ENCODE assay signal across 29 cellular contexts in the genomic region with DNA sequence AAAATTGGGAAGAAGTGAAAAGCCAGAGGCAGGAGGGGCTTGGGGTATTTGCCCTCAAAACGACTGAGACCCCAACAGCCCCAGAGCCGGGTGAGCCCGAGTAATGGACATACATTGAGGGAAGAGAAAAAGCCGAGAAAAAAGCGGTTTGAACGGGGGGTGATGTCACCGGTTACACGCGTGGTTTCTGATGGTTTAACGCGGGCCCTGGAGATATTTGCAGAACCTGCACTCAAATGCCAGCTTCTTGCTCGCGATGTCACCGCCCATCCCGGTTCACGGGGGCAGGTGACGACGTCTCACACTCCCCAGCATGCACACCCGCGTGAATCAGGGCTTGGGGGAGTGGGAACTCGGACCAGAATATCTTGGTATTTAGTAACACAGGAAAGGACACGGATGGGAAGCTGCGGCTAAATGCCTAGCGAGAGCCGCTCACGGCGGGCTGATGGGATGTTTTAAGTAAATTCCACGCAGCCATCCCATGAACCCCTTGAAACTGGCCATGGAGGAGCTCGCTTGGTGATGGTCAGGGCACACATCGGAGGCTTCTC.
"Had no signal": no experiment of that assay in that cellular context is flagged by ENCODE, and none has a peak within 500 bp of the region (broad histone marks: within the 10 kb centered on the region; RNA-seq: fewer than 3 reads in every experiment).

No MANE protein-coding gene starts in this region.

- H3K27me3 ChIP-seq: ovary, uterus had no signal

- H3K4me3 ChIP-seq: breast epithelium, heart left ventricle, left lung, lung, mucosa of descending colon, ovary, prostate gland, skin epidermis, thoracic aorta, uterus had no signal

- H3K9me3 ChIP-seq: breast epithelium, heart left ventricle, left lung, mucosa of descending colon, neutrophil, ovary, prostate gland, thoracic aorta, uterus had no signal

- ATAC-seq: activated naive CD4-positive, alpha-beta T cell treated with anti-CD3 and anti-CD28 coated beads, Interleukin-2, amount 50 U/mL, for 72 hours; activated T-cell treated with anti-CD3 and anti-CD28 coated beads, Interleukin-2, amount 50 U/mL, for 72 hours; heart left ventricle; left lung; mucosa of descending colon; natural killer cell treated with Interleukin-12 subunit alpha and Interleukin-12 subunit beta and Interleukin-15 and Interleukin-18, amount 100 ng/mL, for 72 hours; sciatic nerve had no signal

- H3K27ac Mint-ChIP-seq: activated naive CD4-positive, alpha-beta T cell treated with anti-CD3 and anti-CD28 coated beads, Interleukin-2, amount 50 U/mL, for 72 hours; activated T-cell treated with anti-CD3 and anti-CD28 coated beads, Interleukin-2, amount 50 U/mL, for 72 hours; natural killer cell treated with Interleukin-12 subunit alpha and Interleukin-12 subunit beta and Interleukin-15 and Interleukin-18, amount 100 ng/mL, for 72 hours; stimulated activated naive CD8-positive, alpha-beta T cell treated with anti-CD3 and anti-CD28 coated beads, Interleukin-15, Interleukin-2, amounts not matched to agents 100 ng/mL and 50 ng/mL, for 24 hours had no signal

- H3K36me3 ChIP-seq: breast epithelium, heart left ventricle, left lung, neutrophil, ovary, prostate gland, thoracic aorta, uterus had no signal

- H3K9me3 Mint-ChIP-seq: activated naive CD4-positive, alpha-beta T cell treated with anti-CD3 and anti-CD28 coated beads, Interleukin-2, amount 50 U/mL, for 72 hours; activated T-cell treated with anti-CD3 and anti-CD28 coated beads, Interleukin-2, amount 50 U/mL, for 72 hours; natural killer cell treated with Interleukin-12 subunit alpha and Interleukin-12 subunit beta and Interleukin-15 and Interleukin-18, amount 100 ng/mL, for 72 hours; stimulated activated naive CD8-positive, alpha-beta T cell treated with anti-CD3 and anti-CD28 coated beads, Interleukin-15, Interleukin-2, amounts not matched to agents 100 ng/mL and 50 ng/mL, for 24 hours had no signal

- DNase-seq: activated CD4-positive, alpha-beta T cell treated with anti-CD3 and anti-CD28 coated beads for 4 hours; activated CD4-positive, alpha-beta T cell treated with anti-CD3 and anti-CD28 coated beads, Interleukin-2, amount 50 U/mL, for 4 hours; activated CD4-positive, CD25-positive, alpha-beta regulatory T cell; activated naive CD4-positive, alpha-beta T cell; activated T-cell treated with anti-CD3 and anti-CD28 coated beads for 4 hours; activated T-cell treated with anti-CD3 and anti-CD28 coated beads, Interleukin-2, amount 50 U/mL, for 72 hours; central memory CD4-positive, alpha-beta T cell; foreskin fibroblast; kidney glomerular epithelial cell; left lung; ovary; retina; stimulated activated CD4-positive, alpha-beta T cell treated with anti-CD3 and anti-CD28 coated beads, Interleukin-12 subunit alpha, Interleukin-12 subunit beta, amount 100 ng/mL, for 4 hours; stimulated activated CD4-positive, alpha-beta T cell treated with anti-CD3 and anti-CD28 coated beads, Interleukin-4, amount 100 ng/mL, for 1 hour; trophoblast cell; uterus had no signal

- FAIRE-seq: endothelial cell of umbilical vein had no signal

- H3K36me3 Mint-ChIP-seq: activated naive CD4-positive, alpha-beta T cell treated with anti-CD3 and anti-CD28 coated beads, Interleukin-2, amount 50 U/mL, for 72 hours; natural killer cell treated with Interleukin-12 subunit alpha and Interleukin-12 subunit beta and Interleukin-15 and Interleukin-18, amount 100 ng/mL, for 72 hours had no signal

- H3K4me3 Mint-ChIP-seq: activated T-cell treated with anti-CD3 and anti-CD28 coated beads, Interleukin-2, amount 50 U/mL, for 72 hours; natural killer cell treated with Interleukin-12 subunit alpha and Interleukin-12 subunit beta and Interleukin-15 and Interleukin-18, amount 100 ng/mL, for 72 hours; stimulated activated naive CD8-positive, alpha-beta T cell treated with anti-CD3 and anti-CD28 coated beads, Interleukin-15, Interleukin-2, amounts not matched to agents 100 ng/mL and 50 ng/mL, for 24 hours had no signal

- H3K27ac ChIP-seq: breast epithelium, heart left ventricle, left lung, neutrophil, ovary, prostate gland, skin epidermis, thoracic aorta, uterus had no signal

- H3K4me1 ChIP-seq: breast epithelium, heart left ventricle, left lung, prostate gland, uterus had no signal
